In the genomic region with DNA sequence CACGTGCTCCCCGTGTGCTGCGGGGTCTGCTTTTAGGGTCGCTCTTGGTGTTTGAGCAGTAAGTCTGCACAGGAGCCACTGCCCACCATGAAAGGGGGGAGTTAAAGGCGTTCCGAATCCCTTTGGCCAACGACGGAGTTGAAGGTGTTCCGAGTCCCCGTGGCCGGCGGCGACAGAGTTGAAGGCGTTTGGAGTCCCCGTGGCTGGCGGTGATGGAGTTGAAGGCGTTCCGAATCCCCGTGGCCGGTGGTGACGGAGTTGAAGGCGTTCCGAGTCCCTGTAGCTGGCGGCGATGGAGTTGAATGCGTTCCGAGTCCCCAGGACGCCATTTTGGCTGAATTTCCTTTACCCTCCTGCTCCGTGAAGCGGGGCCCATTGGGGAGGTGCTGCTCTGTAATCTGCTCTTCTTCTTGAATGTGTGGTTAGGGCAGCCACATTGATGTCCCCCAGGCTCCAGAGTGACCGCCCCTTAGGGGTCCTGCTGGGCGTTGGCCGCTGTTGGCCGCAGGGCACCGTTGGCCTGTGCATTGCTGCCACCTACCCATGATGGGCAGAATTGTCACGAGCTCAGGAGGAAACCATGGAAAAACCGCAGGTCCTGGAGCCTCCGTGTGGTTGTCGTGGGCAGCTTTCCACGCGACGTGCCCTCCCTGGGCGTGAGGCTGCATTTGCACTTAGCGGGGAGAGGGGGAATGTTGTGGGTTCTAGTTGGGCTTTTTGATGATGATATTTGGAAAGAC, we compare ENCODE assay signal across 9 cellular contexts.
DNase-seq lines count a peak whose midpoint lies in the region; ATAC-seq and TF ChIP-seq lines count a peak whose summit lies in the region.
"Had no signal": no experiment of that assay in that cellular context is flagged by ENCODE, and none has a peak within 500 bp of the region (broad histone marks: within the 10 kb centered on the region; RNA-seq: fewer than 3 reads in every experiment).

No MANE protein-coding gene starts in this region.

- DNase-seq in D341Med (ENCODE audit: low spot score) (peak; percentile 68), LNCaP clone FGC (ENCODE audit: low read depth) (no peak), dermis blood vessel endothelial cell (peak; percentile 60), myocyte (ENCODE audit: low read depth) (peak; percentile 25)
- no peak for DNase-seq in stimulated activated naive CD4-positive, alpha-beta T cell treated with Interleukin-2 at 50 U/mL for 16 hours (lab: John Stamatoyannopoulos, UW)
- no peak for DNase-seq in activated CD8-positive, alpha-beta T cell treated with anti-CD3 and anti-CD28 coated beads, Interleukin-2, amount 10 ng/mL, durations not matched to agents 7 days and 5 days
- DNase-seq: NCI-H524 treated with DMSO at 0.1 percent for 48 hours had no signal

- H3K27ac Mint-ChIP-seq in activated CD8-positive, alpha-beta T cell treated with anti-CD3 and anti-CD28 coated beads, Interleukin-2, amount 10 ng/mL, durations not matched to agents 7 days and 5 days: no peak overlapping the region

- H3K4me3 ChIP-seq in LNCaP clone FGC (ENCODE audit: low read depth, low read length): no peak overlapping the region

- POLR2A ChIA-PET in activated CD8-positive, alpha-beta T cell treated with anti-CD3 and anti-CD28 coated beads, Interleukin-2, amount 10 ng/mL, durations not matched to agents 7 days and 5 days (lab: Charles Lee): interaction anchor here (1.0 to 1.2 kb wide), 2 partner anchors 15 to 54 kb away, joined by 3 read pairs; no protein-coding TSS in a partner anchor

- H3K4me3 Mint-ChIP-seq in activated CD8-positive, alpha-beta T cell treated with anti-CD3 and anti-CD28 coated beads, Interleukin-2, amount 10 ng/mL, durations not matched to agents 7 days and 5 days: no peak overlapping the region

- ATAC-seq in GM18519 (IDR thresholded peaks at IDR 0.05; ENCODE audit: low FRiP score, unreplicated experiment) (no peak), HG02678 (IDR thresholded peaks at IDR 0.05; ENCODE audit: unreplicated experiment) (no peak)
- ATAC-seq in activated CD8-positive, alpha-beta T cell treated with anti-CD3 and anti-CD28 coated beads, Interleukin-2, amount 10 ng/mL, durations not matched to agents 7 days and 5 days: no peak

- peaks cover 30% of the 10 kb centered on the region for H3K36me3 Mint-ChIP-seq in activated CD8-positive, alpha-beta T cell treated with anti-CD3 and anti-CD28 coated beads, Interleukin-2, amount 10 ng/mL, durations not matched to agents 7 days and 5 days (ENCODE audit: low read depth)

- H3K4me1 Mint-ChIP-seq in activated CD8-positive, alpha-beta T cell treated with anti-CD3 and anti-CD28 coated beads, Interleukin-2, amount 10 ng/mL, durations not matched to agents 7 days and 5 days (ENCODE audit: low read depth): peaks cover 42% of the 10 kb centered on the region

- H3K9me3 Mint-ChIP-seq in activated CD8-positive, alpha-beta T cell treated with anti-CD3 and anti-CD28 coated beads, Interleukin-2, amount 10 ng/mL, durations not matched to agents 7 days and 5 days (ENCODE audit: insufficient read depth): no peaks in the 10 kb centered on the region

- TF ChIP-seq CTCF in LNCaP clone FGC (IDR thresholded peaks at IDR 0.05; ENCODE audit: control insufficient read depth, extremely low read depth, insufficient read depth): peak; percentile 59

- H3K27me3 Mint-ChIP-seq in activated CD8-positive, alpha-beta T cell treated with anti-CD3 and anti-CD28 coated beads, Interleukin-2, amount 10 ng/mL, durations not matched to agents 7 days and 5 days (ENCODE audit: low read depth): no peaks in the 10 kb centered on the region

- CTCF ChIA-PET in activated CD8-positive, alpha-beta T cell treated with anti-CD3 and anti-CD28 coated beads, Interleukin-2, amount 10 ng/mL, durations not matched to agents 7 days and 5 days (lab: Charles Lee): interaction anchor here (0.6 to 4.5 kb wide), 4 partner anchors 16 to 133 kb away, joined by 3 to 24 read pairs (median 5); no protein-coding TSS in a partner anchor

Comparison
In these comparisons a context has a peak if more than half of its experiments do, and no peak if none do; other contexts are left out.
1. DNase-seq: peak in D341Med (single experiment), dermis blood vessel endothelial cell (single experiment) and myocyte (single experiment); none in LNCaP clone FGC (single experiment), stimulated activated naive CD4-positive, alpha-beta T cell treated with Interleukin-2 at 50 U/mL for 16 hours (single experiment) and activated CD8-positive, alpha-beta T cell treated with anti-CD3 and anti-CD28 coated beads, Interleukin-2, amount 10 ng/mL, durations not matched to agents 7 days and 5 days (single experiment).